In genomic region chr12:89382366-89382765, GRCh38 we compare ENCODE assay signal across 1 cellular context.
TF ChIP-seq lines count a peak whose summit lies in the region.

No MANE protein-coding gene starts in this region.

TF ChIP-seq in liver, 16 proteins besides CTCF, POLR2A, EP300 and RAD21 (continued from another document):
- TF ChIP-seq, protein P1, sequence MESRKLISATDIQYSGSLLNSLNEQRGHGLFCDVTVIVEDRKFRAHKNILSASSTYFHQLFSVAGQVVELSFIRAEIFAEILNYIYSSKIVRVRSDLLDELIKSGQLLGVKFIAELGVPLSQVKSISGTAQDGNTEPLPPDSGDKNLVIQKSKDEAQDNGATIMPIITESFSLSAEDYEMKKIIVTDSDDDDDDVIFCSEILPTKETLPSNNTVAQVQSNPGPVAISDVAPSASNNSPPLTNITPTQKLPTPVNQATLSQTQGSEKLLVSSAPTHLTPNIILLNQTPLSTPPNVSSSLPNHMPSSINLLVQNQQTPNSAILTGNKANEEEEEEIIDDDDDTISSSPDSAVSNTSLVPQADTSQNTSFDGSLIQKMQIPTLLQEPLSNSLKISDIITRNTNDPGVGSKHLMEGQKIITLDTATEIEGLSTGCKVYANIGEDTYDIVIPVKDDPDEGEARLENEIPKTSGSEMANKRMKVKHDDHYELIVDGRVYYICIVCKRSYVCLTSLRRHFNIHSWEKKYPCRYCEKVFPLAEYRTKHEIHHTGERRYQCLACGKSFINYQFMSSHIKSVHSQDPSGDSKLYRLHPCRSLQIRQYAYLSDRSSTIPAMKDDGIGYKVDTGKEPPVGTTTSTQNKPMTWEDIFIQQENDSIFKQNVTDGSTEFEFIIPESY (IDR thresholded peaks at IDR 0.05), result no peak
- no peak for TF ChIP-seq EGR1 (IDR thresholded peaks at IDR 0.05; ENCODE audit: low read depth in 2 of 2)
- no peak for TF ChIP-seq JUND (IDR thresholded peaks at IDR 0.05)
- TF ChIP-seq FOXA2 (IDR thresholded peaks at IDR 0.05), result no peak
- no peak for TF ChIP-seq NR2F2 (IDR thresholded peaks at IDR 0.05)
- no peak for TF ChIP-seq ATF3 (IDR thresholded peaks at IDR 0.05)
- TF ChIP-seq MAX (IDR thresholded peaks at IDR 0.05), result no peak
- TF ChIP-seq FOXA1 (IDR thresholded peaks at IDR 0.05), result no peak
- TF ChIP-seq RXRA (IDR thresholded peaks at IDR 0.05), result no peak
- no peak for TF ChIP-seq HNF4A (conservative IDR thresholded peaks at IDR 0.05)
- TF ChIP-seq HNF4G (IDR thresholded peaks at IDR 0.05), result no peak
- TF ChIP-seq YY1 (IDR thresholded peaks at IDR 0.05), result no peak
- no peak for TF ChIP-seq GABPA (IDR thresholded peaks at IDR 0.05 in 1 of 2, conservative IDR thresholded peaks at IDR 0.05 in 1 of 2)
